14 cellular contexts compared by ENCODE assay signal in the genomic region with DNA sequence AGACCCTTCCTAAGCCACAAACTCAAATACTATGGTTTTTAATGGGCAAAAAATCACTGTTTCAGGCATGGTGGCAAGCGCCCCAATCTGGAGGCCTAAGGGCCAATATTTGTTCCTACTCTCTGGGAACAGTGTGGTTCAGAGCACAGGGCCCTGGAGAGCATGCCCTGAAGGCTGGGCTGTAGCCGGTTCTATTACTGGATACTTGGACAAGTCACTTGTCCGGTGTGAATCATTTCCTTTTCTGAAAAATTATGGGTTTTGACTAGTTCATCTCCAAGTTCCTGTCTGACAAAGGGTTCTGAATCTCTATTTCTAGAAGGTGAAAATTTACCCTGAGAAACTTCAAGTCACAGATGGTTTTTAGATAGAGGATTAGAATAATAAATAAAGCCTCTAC.
DNase-seq lines count a peak whose midpoint lies in the region; ATAC-seq and TF ChIP-seq lines count a peak whose summit lies in the region.
"Had no signal": no experiment of that assay in that cellular context is flagged by ENCODE, and none has a peak within 500 bp of the region (broad histone marks: within the 10 kb centered on the region; RNA-seq: fewer than 3 reads in every experiment).

No MANE protein-coding gene starts in this region.

- no peak overlapping the region for H2AFZ ChIP-seq in Karpas-422 (ENCODE audit: low read length)

- no peaks in the 10 kb centered on the region for H3K27me3 ChIP-seq in heart left ventricle
- no peaks in the 10 kb centered on the region for H3K27me3 ChIP-seq in adipocyte (replicated peaks; ENCODE audit: control insufficient read depth, insufficient read depth, low read length)
- no peaks in the 10 kb centered on the region for H3K27me3 ChIP-seq in thyroid gland
- no peaks in the 10 kb centered on the region for H3K27me3 ChIP-seq in Karpas-422 (ENCODE audit: low read length)
- H3K27me3 ChIP-seq: spleen had no signal

- H3K4me2 ChIP-seq in Karpas-422 (ENCODE audit: low read depth, low read length, poor library complexity, severe bottlenecking): no peak overlapping the region
- H3K4me2 ChIP-seq: A549 had no signal

- TF ChIP-seq POLR2A in heart left ventricle (IDR thresholded peaks at IDR 0.05) (no peak), thyroid gland (IDR thresholded peaks at IDR 0.05) (no peak)

- peaks cover 0 to 79% (median 54%) of the 10 kb centered on the region in 9 donors for H3K36me3 ChIP-seq in heart left ventricle
- H3K36me3 ChIP-seq in adipocyte (ENCODE audit: control insufficient read depth, insufficient read depth, low read length, severe bottlenecking): peaks cover 7% of the 10 kb centered on the region
- H3K36me3 ChIP-seq in thyroid gland: peaks cover 0 to 6% of the 10 kb centered on the region in 2 donors
- no peaks in the 10 kb centered on the region for H3K36me3 ChIP-seq in Karpas-422 (ENCODE audit: insufficient read depth, low read length)

- ATAC-seq in heart left ventricle (peak; percentile 38 to 72 (median 56)), GM21515 (IDR thresholded peaks at IDR 0.05; ENCODE audit: unreplicated experiment) (no peak), GM21390 (IDR thresholded peaks at IDR 0.05; ENCODE audit: unreplicated experiment) (no peak)
- ATAC-seq: A549; activated CD4-positive, alpha-beta T cell treated with anti-CD3 and anti-CD28 coated beads for 36 hours; T-cell had no signal

- H3K27ac ChIP-seq in heart left ventricle (peak overlapping the region in 8 of 12 donors; percentile 27 to 78 (median 62)), thyroid gland (peak overlapping the region in 2 of 3 donors; percentile 39 to 48), Karpas-422 (ENCODE audit: low read length) (no peak overlapping the region)
- H3K27ac ChIP-seq: A549, spleen had no signal

- no peaks in the 10 kb centered on the region for H4K20me1 ChIP-seq in Karpas-422 (ENCODE audit: insufficient read depth, low read depth, low read length)

- no peak for TF ChIP-seq CTCF in heart left ventricle (IDR thresholded peaks at IDR 0.05)
- no peak for TF ChIP-seq CTCF in thyroid gland (IDR thresholded peaks at IDR 0.05)

- DNase-seq in heart left ventricle (peak in 1 of 5 donors; percentile 60), cardiac septum (ENCODE audit: low spot score) (no peak), adipocyte (ENCODE audit: low read depth) (peak; percentile 22), foreskin melanocyte (peak; percentile 49), thyroid gland (no peak), Karpas-422 (no peak)
- DNase-seq: activated CD4-positive, alpha-beta T cell treated with anti-CD3 and anti-CD28 coated beads for 36 hours; kidney glomerular epithelial cell; NCI-H1930; spleen; T-cell had no signal

- H3K4me1 ChIP-seq in heart left ventricle: peaks cover 0 to 59% (median 27%) of the 10 kb centered on the region in 12 donors
- peaks cover 10% of the 10 kb centered on the region for H3K4me1 ChIP-seq in adipocyte (ENCODE audit: control insufficient read depth, insufficient read depth, low read length)
- H3K4me1 ChIP-seq in thyroid gland: peaks cover 0 to 5% of the 10 kb centered on the region in 2 donors
- no peaks in the 10 kb centered on the region for H3K4me1 ChIP-seq in Karpas-422 (ENCODE audit: low read length)
- H3K4me1 ChIP-seq: A549 had no signal

- H3K9me2 ChIP-seq in Karpas-422 (replicated peaks; ENCODE audit: insufficient read depth, low read length): no peaks in the 10 kb centered on the region

- H3K79me2 ChIP-seq in Karpas-422 (ENCODE audit: low read length): no peaks in the 10 kb centered on the region

- H3K9ac ChIP-seq in adipocyte (ENCODE audit: low read length): no peak overlapping the region
- H3K9ac ChIP-seq in Karpas-422 (ENCODE audit: low read length): no peak overlapping the region

- no peak overlapping the region for H3K4me3 ChIP-seq in heart left ventricle
- H3K4me3 ChIP-seq in adipocyte (ENCODE audit: low read length): no peak overlapping the region
- no peak overlapping the region for H3K4me3 ChIP-seq in thyroid gland (replicated peaks in 1 of 3)
- H3K4me3 ChIP-seq in Karpas-422 (ENCODE audit: low read length): no peak overlapping the region
- H3K4me3 ChIP-seq: A549, spleen had no signal

- H3K9me3 ChIP-seq in heart left ventricle: no peaks in the 10 kb centered on the region
- H3K9me3 ChIP-seq in adipocyte (ENCODE audit: control insufficient read depth, low read length): no peaks in the 10 kb centered on the region
- no peaks in the 10 kb centered on the region for H3K9me3 ChIP-seq in thyroid gland
- no peaks in the 10 kb centered on the region for H3K9me3 ChIP-seq in Karpas-422 (ENCODE audit: low read length)
- H3K9me3 ChIP-seq: A549, spleen had no signal

- 40 to 57% (median 50%) methylated on average over 3 of the region's 3 CpGs for WGBS in heart left ventricle, 4 donors
- WGBS in thyroid gland, 2 donors: 79 to 82% methylated on average over 3 of the region's 3 CpGs

- intact Hi-C loops in heart left ventricle (cut with DNase I): loop anchor here in 1 of 10 donors (5.0 kb wide), 1 partner anchor 133 kb away; a partner anchor contains a TSS
- intact Hi-C loops in cardiac septum (cut with DNase I): no loop called here
- intact Hi-C loops in thyroid gland (cut with DNase I): loop anchor here (10.0 kb wide), 1 partner anchor 125 kb away; no protein-coding TSS in a partner anchor

Comparison
In these comparisons a context has a peak if more than half of its experiments do, and no peak if none do; other contexts are left out.
1. ATAC-seq: peak in heart left ventricle (4 of 4); none in GM21515 (single experiment) and GM21390 (single experiment).
2. DNase-seq: peak in adipocyte (single experiment) and foreskin melanocyte (single experiment); none in cardiac septum (single experiment), thyroid gland (0 of 2) and Karpas-422 (single experiment).